In genomic region chr2:27377618-27378095, GRCh38 we compare ENCODE assay signal across 2 cellular contexts.
A peak's percentile ranks its signal among the peaks of the same experiment; 100 is the strongest.
TF ChIP-seq lines count a peak whose summit lies in the region.

No MANE protein-coding gene starts in this region.

TF ChIP-seq in HEK293, 187 proteins besides CTCF, POLR2A, EP300 and RAD21:
- TF ChIP-seq, protein P1, sequence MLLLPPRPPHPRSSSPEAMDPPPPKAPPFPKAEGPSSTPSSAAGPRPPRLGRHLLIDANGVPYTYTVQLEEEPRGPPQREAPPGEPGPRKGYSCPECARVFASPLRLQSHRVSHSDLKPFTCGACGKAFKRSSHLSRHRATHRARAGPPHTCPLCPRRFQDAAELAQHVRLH (tag by site-specific recombination; IDR thresholded peaks at IDR 0.05) = no peak
- TF ChIP-seq, protein P2, sequence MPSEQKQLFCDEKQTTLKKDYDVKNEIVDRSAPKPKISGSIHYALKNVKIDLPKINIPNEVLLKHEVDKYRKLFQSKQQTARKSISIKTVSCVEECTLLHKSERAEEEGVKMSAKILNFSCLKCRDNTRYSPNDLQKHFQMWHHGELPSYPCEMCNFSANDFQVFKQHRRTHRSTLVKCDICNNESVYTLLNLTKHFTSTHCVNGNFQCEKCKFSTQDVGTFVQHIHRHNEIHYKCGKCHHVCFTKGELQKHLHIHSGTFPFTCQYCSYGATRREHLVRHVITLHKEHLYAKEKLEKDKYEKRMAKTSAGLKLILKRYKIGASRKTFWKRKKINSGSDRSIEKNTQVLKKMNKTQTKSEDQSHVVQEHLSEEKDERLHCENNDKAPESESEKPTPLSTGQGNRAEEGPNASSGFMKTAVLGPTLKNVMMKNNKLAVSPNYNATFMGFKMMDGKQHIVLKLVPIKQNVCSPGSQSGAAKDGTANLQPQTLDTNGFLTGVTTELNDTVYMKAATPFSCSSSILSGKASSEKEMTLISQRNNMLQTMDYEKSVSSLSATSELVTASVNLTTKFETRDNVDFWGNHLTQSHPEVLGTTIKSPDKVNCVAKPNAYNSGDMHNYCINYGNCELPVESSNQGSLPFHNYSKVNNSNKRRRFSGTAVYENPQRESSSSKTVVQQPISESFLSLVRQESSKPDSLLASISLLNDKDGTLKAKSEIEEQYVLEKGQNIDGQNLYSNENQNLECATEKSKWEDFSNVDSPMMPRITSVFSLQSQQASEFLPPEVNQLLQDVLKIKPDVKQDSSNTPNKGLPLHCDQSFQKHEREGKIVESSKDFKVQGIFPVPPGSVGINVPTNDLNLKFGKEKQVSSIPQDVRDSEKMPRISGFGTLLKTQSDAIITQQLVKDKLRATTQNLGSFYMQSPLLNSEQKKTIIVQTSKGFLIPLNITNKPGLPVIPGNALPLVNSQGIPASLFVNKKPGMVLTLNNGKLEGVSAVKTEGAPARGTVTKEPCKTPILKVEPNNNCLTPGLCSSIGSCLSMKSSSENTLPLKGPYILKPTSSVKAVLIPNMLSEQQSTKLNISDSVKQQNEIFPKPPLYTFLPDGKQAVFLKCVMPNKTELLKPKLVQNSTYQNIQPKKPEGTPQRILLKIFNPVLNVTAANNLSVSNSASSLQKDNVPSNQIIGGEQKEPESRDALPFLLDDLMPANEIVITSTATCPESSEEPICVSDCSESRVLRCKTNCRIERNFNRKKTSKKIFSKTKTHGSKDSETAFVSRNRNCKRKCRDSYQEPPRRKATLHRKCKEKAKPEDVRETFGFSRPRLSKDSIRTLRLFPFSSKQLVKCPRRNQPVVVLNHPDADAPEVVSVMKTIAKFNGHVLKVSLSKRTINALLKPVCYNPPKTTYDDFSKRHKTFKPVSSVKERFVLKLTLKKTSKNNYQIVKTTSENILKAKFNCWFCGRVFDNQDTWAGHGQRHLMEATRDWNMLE (tag by site-specific recombination; conservative IDR thresholded peaks at IDR 0.05; ENCODE audit: low read depth) = no peak
- TF ChIP-seq ZNF626 (tag by site-specific recombination; IDR thresholded peaks at IDR 0.05) = no peak
- TF ChIP-seq GLIS1 (tag by site-specific recombination; IDR thresholded peaks at IDR 0.05) = no peak
- no peak for TF ChIP-seq MEIS1 (CRISPR knock-in tag; IDR thresholded peaks at IDR 0.05; ENCODE audit: borderline replicate concordance)
- no peak for TF ChIP-seq ZBTB44 (tag by site-specific recombination; IDR thresholded peaks at IDR 0.05)
- TF ChIP-seq ZNF157 (tag by site-specific recombination; IDR thresholded peaks at IDR 0.05) = no peak
- no peak for TF ChIP-seq ZBTB8A (tag by site-specific recombination; IDR thresholded peaks at IDR 0.05)
- no peak for TF ChIP-seq ZNF175 (tag by site-specific recombination; IDR thresholded peaks at IDR 0.05)
- TF ChIP-seq, protein P3, sequence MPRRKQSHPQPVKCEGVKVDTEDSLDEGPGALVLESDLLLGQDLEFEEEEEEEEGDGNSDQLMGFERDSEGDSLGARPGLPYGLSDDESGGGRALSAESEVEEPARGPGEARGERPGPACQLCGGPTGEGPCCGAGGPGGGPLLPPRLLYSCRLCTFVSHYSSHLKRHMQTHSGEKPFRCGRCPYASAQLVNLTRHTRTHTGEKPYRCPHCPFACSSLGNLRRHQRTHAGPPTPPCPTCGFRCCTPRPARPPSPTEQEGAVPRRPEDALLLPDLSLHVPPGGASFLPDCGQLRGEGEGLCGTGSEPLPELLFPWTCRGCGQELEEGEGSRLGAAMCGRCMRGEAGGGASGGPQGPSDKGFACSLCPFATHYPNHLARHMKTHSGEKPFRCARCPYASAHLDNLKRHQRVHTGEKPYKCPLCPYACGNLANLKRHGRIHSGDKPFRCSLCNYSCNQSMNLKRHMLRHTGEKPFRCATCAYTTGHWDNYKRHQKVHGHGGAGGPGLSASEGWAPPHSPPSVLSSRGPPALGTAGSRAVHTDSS (tag by site-specific recombination; IDR thresholded peaks at IDR 0.05) = peak; percentile 58
- no peak for TF ChIP-seq ZBTB48 (tag by site-specific recombination; IDR thresholded peaks at IDR 0.05)
- TF ChIP-seq ZNF791 (tag by site-specific recombination; IDR thresholded peaks at IDR 0.05) = no peak
- TF ChIP-seq ZNF473 (tag by site-specific recombination; IDR thresholded peaks at IDR 0.05) = no peak
- TF ChIP-seq ZNF692 (tag by site-specific recombination; IDR thresholded peaks at IDR 0.05) = 0 out of 2 replicates have a peak, but pooled peaks have one; percentile 53
- no peak for TF ChIP-seq WT1 (tag by site-specific recombination; IDR thresholded peaks at IDR 0.05)

TF ChIP-seq in H1, 55 proteins besides CTCF, POLR2A, EP300 and RAD21:
- no peak for TF ChIP-seq SAP30 (IDR thresholded peaks at IDR 0.05; ENCODE audit: insufficient read depth, insufficient replicate concordance, low read length)
- TF ChIP-seq SUZ12 (IDR thresholded peaks at IDR 0.05; ENCODE audit: low read length) = no peak
- TF ChIP-seq POLR2AphosphoS5 (IDR thresholded peaks at IDR 0.05; ENCODE audit: low read depth, low read length) = 0 out of 2 replicates have a peak, but pooled peaks have one; percentile 14
